Comparison of ENCODE assay signal across 1 cellular context in genomic region chr15:41603941-41604660, GRCh38.
TF ChIP-seq lines count a peak whose summit lies in the region.

No MANE protein-coding gene starts in this region.

TF ChIP-seq in SK-N-SH treated with all-trans-retinoic acid at 6 μM for 48 hours, 23 proteins besides CTCF, POLR2A, EP300 and RAD21 (continued from another document):
- TF ChIP-seq, protein P1, sequence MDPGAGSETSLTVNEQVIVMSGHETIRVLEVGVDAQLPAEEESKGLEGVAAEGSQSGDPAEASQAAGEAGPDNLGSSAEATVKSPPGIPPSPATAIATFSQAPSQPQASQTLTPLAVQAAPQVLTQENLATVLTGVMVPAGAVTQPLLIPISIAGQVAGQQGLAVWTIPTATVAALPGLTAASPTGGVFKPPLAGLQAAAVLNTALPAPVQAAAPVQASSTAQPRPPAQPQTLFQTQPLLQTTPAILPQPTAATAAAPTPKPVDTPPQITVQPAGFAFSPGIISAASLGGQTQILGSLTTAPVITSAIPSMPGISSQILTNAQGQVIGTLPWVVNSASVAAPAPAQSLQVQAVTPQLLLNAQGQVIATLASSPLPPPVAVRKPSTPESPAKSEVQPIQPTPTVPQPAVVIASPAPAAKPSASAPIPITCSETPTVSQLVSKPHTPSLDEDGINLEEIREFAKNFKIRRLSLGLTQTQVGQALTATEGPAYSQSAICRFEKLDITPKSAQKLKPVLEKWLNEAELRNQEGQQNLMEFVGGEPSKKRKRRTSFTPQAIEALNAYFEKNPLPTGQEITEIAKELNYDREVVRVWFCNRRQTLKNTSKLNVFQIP (CRISPR knock-in tag; IDR thresholded peaks at IDR 0.05; ENCODE audit: borderline replicate concordance, low read depth): no peak
- TF ChIP-seq RARB (CRISPR knock-in tag; IDR thresholded peaks at IDR 0.05): no peak
- TF ChIP-seq ESRRG (CRISPR knock-in tag; IDR thresholded peaks at IDR 0.05): no peak
- no peak for TF ChIP-seq BACH2 (CRISPR knock-in tag; IDR thresholded peaks at IDR 0.05; ENCODE audit: borderline replicate concordance)
- TF ChIP-seq GLIS3 (CRISPR knock-in tag; IDR thresholded peaks at IDR 0.05): no peak
- no peak for TF ChIP-seq ARNTL (CRISPR knock-in tag; IDR thresholded peaks at IDR 0.05; ENCODE audit: borderline replicate concordance, low read depth)
- TF ChIP-seq TSHZ2 (CRISPR knock-in tag; IDR thresholded peaks at IDR 0.05): no peak
- TF ChIP-seq TCF4 (CRISPR knock-in tag; IDR thresholded peaks at IDR 0.05; ENCODE audit: borderline replicate concordance): no peak
